In the genomic region with DNA sequence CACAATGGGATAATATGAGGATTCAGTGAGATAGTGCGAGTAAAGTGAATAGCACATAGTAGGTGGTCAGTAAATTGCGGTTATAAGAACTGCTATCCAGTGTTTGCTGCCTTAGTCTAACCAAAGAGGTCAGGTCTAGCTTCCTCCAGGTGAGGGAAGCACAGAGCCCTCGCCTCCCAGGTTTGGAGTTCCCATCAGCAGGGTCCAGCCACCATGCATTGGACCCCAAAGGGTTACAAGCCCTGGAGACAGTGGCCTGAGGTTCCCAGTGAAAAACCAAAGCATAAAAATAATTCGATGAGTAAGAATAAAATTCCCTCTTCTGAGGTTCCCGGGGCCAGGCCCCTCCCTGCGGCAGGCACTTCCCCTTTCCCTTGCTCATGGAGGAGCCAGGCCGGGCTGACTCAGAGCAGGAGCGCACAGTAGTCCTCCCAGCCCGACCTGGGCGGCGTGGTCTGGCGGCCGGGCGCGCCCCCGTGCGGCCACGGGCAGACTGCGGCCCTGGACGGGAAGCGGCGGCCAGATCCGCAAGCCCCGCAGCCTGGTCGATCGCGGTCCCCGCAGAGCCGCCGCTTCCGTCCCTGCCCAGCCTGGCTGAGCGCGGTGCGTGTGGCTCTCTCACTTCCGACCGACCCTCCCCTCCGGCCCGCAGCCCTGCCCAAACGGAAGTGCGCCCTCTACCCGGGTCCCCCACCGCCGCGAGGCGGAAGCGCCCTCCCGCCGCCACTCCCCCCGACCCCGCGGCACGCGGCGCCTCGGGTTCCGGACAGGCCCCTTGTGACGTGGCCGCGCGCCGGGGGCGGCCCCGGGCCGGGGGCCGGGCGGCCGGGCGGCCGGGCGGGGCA, we compare ENCODE assay signal across 1 cellular context.
A peak's percentile ranks its signal among the peaks of the same experiment; 100 is the strongest.
TF ChIP-seq lines count a peak whose summit lies in the region.

TSS of gene SLC39A13 (plus strand) at position 845 of the 845 bp plus-strand sequence. CDS start 1,505 bp downstream, outside the sequence.

TF ChIP-seq in K562, 482 proteins besides CTCF, POLR2A, EP300 and RAD21 (continued from another document and continues in another):
- TF ChIP-seq RFX5 (IDR thresholded peaks at IDR 0.05; ENCODE audit: low read depth, low read length) = no peak; the same call in 1 of the 2 replicates
- peak in 1 of 2 experiments; percentile 97; a peak in 2 of 4 replicates for TF ChIP-seq NONO (IDR thresholded peaks at IDR 0.05; ENCODE audit: low read depth in 2 of 2, low read length in 1 of 2)
- TF ChIP-seq SFPQ (IDR thresholded peaks at IDR 0.05; ENCODE audit: low read depth, low read length) = no peak
- TF ChIP-seq SMAD3 (CRISPR knock-in tag; conservative IDR thresholded peaks at IDR 0.05) = no peak
- TF ChIP-seq, protein P1, sequence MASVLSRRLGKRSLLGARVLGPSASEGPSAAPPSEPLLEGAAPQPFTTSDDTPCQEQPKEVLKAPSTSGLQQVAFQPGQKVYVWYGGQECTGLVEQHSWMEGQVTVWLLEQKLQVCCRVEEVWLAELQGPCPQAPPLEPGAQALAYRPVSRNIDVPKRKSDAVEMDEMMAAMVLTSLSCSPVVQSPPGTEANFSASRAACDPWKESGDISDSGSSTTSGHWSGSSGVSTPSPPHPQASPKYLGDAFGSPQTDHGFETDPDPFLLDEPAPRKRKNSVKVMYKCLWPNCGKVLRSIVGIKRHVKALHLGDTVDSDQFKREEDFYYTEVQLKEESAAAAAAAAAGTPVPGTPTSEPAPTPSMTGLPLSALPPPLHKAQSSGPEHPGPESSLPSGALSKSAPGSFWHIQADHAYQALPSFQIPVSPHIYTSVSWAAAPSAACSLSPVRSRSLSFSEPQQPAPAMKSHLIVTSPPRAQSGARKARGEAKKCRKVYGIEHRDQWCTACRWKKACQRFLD (CRISPR knock-in tag; IDR thresholded peaks at IDR 0.05) = peak; percentile 89
- peak; percentile 87; the same call in 1 of the 2 replicates for TF ChIP-seq FOXP1 (CRISPR knock-in tag; IDR thresholded peaks at IDR 0.05)
- no peak for TF ChIP-seq ZNF318 (IDR thresholded peaks at IDR 0.05; ENCODE audit: borderline replicate concordance in 1 of 2, low read depth in 1 of 2)
- TF ChIP-seq RBM34 (IDR thresholded peaks at IDR 0.05; ENCODE audit: borderline replicate concordance, insufficient read depth, low read length) = no peak
- no peak for TF ChIP-seq EZH2 (IDR thresholded peaks at IDR 0.05; ENCODE audit: borderline replicate concordance, low read depth, low read length)
- no peak for TF ChIP-seq ZNF41 (CRISPR knock-in tag; conservative IDR thresholded peaks at IDR 0.05)
- no peak for TF ChIP-seq HMG20B (CRISPR knock-in tag; IDR thresholded peaks at IDR 0.05)
- peak; percentile 62 for TF ChIP-seq TBP (optimal IDR thresholded peaks at IDR 0.05; ENCODE audit: low read depth, low read length)
- TF ChIP-seq ARID1B (IDR thresholded peaks at IDR 0.05) = peak; percentile 64
- TF ChIP-seq RERE (CRISPR knock-in tag; IDR thresholded peaks at IDR 0.05; ENCODE audit: borderline replicate concordance) = no peak
- no peak for TF ChIP-seq RCOR1 (IDR thresholded peaks at IDR 0.05; ENCODE audit: borderline replicate concordance in 1 of 2, low read depth in 2 of 2, low read length in 2 of 2)
- TF ChIP-seq, protein P2, sequence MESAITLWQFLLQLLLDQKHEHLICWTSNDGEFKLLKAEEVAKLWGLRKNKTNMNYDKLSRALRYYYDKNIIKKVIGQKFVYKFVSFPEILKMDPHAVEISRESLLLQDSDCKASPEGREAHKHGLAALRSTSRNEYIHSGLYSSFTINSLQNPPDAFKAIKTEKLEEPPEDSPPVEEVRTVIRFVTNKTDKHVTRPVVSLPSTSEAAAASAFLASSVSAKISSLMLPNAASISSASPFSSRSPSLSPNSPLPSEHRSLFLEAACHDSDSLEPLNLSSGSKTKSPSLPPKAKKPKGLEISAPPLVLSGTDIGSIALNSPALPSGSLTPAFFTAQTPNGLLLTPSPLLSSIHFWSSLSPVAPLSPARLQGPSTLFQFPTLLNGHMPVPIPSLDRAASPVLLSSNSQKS (CRISPR knock-in tag; IDR thresholded peaks at IDR 0.05) = no peak
- TF ChIP-seq PTBP1 (IDR thresholded peaks at IDR 0.05; ENCODE audit: low read depth, low read length) = 0 out of 2 replicates have a peak, but pooled peaks have one; percentile 68
- TF ChIP-seq PYGO2 (tag; IDR thresholded peaks at IDR 0.05) = no peak
- peak; percentile 97 for TF ChIP-seq CGGBP1 (CRISPR knock-in tag; IDR thresholded peaks at IDR 0.05)
- TF ChIP-seq NR1H2 (CRISPR knock-in tag; IDR thresholded peaks at IDR 0.05) = peak; percentile 64; the same call in 1 of the 2 replicates
- TF ChIP-seq TCF15 (CRISPR knock-in tag; IDR thresholded peaks at IDR 0.05) = no peak
- 0 out of 2 replicates have a peak, but pooled peaks have one; percentile 8 for TF ChIP-seq RNF219 (CRISPR knock-in tag; IDR thresholded peaks at IDR 0.05)
- TF ChIP-seq RBM14 (IDR thresholded peaks at IDR 0.05; ENCODE audit: borderline replicate concordance, insufficient read depth, low read depth, low read length) = no peak
